1 cellular context compared by ENCODE assay signal in genomic region chr13:90732049-90732448, GRCh38.
TF ChIP-seq lines count a peak whose summit lies in the region.

No MANE protein-coding gene starts in this region.

TF ChIP-seq in GM23338, 12 proteins besides CTCF, POLR2A, EP300 and RAD21 (continued from another document):
- TF ChIP-seq ZNF462 (CRISPR knock-in tag; IDR thresholded peaks at IDR 0.05), result no peak
- TF ChIP-seq NANOG (IDR thresholded peaks at IDR 0.05; ENCODE audit: borderline replicate concordance), result no peak
- TF ChIP-seq REST (IDR thresholded peaks at IDR 0.05; ENCODE audit: unreplicated experiment), result no peak
- TF ChIP-seq EZH2phosphoT487 (IDR thresholded peaks at IDR 0.05; ENCODE audit: unreplicated experiment), result no peak
